Comparison of ENCODE assay signal across 22 cellular contexts in the genomic region with DNA sequence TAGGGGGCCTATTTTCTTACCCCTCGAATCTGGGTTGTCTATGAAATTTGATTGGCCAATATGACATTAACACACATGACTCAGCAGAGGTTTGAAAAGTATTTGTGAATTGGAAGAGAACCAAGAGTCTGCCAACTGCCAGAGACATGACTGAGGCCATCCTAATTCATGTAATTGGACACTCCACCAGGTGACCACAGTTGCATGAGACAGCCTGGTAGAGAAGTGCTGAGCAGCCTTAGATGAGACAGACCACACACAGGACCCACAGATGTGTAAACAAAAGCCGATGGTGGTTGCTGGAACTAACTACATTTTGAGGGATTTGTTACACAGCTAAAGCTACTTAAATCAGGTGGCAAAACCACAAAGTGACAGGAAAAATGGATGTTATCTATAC. TPM values are rescaled to one million over a fixed set of nuclear protein-coding genes. Genes with fewer than 3 reads are reported as not detected.
A peak's percentile ranks its signal among the peaks of the same experiment; 100 is the strongest.
DNase-seq lines count a peak whose midpoint lies in the region; ATAC-seq and TF ChIP-seq lines count a peak whose summit lies in the region.
"Had no signal": no experiment of that assay in that cellular context is flagged by ENCODE, and none has a peak within 500 bp of the region (broad histone marks: within the 10 kb centered on the region; RNA-seq: fewer than 3 reads in every experiment).

No MANE protein-coding gene starts in this region.

- POLR2A ChIA-PET in A673 (lab: Charles Lee; ENCODE audit: low non-redundant PET) = no interaction called here

- TF ChIP-seq CTCF in A673 (conservative IDR thresholded peaks at IDR 0.05; ENCODE audit: low read depth, low read length) (no peak), omental fat pad (IDR thresholded peaks at IDR 0.05) (no peak)

- no peak overlapping the region for H3K9ac ChIP-seq in GM23248

- H3K4me3 ChIP-seq in A673 (ENCODE audit: low read depth, low read length, poor library complexity, severe bottlenecking) (no peak overlapping the region), GM23248 (no peak overlapping the region)
- no peak overlapping the region for H3K4me3 ChIP-seq in effector memory CD4-positive, alpha-beta T cell (ENCODE audit: insufficient read depth, low read depth, low read length, poor library complexity, severe bottlenecking)
- H3K4me3 ChIP-seq: body of pancreas, coronary artery, left lung, Peyer's patch had no signal

- no peak overlapping the region for H2AFZ ChIP-seq in GM23248

- CTCF ChIA-PET in A673 (lab: Charles Lee) = no interaction called here

- DNase-seq in A673 (ENCODE audit: low spot score) (peak; percentile 5), GM23248 (peak; percentile 0), NCI-H1105 treated with DMSO at 0.1 percent for 48 hours (lab: John Stamatoyannopoulos, UW) (peak; percentile 5), SW480 (ENCODE audit: low spot score) (peak; percentile 33), omental fat pad (ENCODE audit: low spot score) (no peak), activated gamma-delta T cell (lab: John Stamatoyannopoulos, UW) (no peak)
- no peak for DNase-seq in effector memory CD4-positive, alpha-beta T cell
- DNase-seq: activated CD4-positive, alpha-beta T cell treated with anti-CD3 and anti-CD28 coated beads, Interleukin-2, amount 50 U/mL, for 1 hour; activated naive CD4-positive, alpha-beta T cell treated with anti-CD3 and anti-CD28 coated beads, Interleukin-2, amount 10 ng/mL, durations not matched to agents 7 days and 5 days; body of pancreas; CD8-positive, alpha-beta T cell; GF-D8; left lung; NCI-H1930; NCI-H524 treated with DMSO at 0.1 percent for 48 hours; occipital lobe; Peyer's patch; substantia nigra had no signal

- H3K36me3 ChIP-seq in A673 (ENCODE audit: insufficient read depth, low read length, poor library complexity, severe bottlenecking) (no peaks in the 10 kb centered on the region), GM23248 (ENCODE audit: low read depth) (no peaks in the 10 kb centered on the region)
- no peaks in the 10 kb centered on the region for H3K36me3 ChIP-seq in effector memory CD4-positive, alpha-beta T cell (ENCODE audit: control insufficient read depth, insufficient read depth, low read length)
- H3K36me3 ChIP-seq: left lung, Peyer's patch had no signal

- H4K20me1 ChIP-seq in GM23248 (ENCODE audit: insufficient read depth) = no peaks in the 10 kb centered on the region

- in situ Hi-C loops in GM23248 (cut with MboI) = no loop called here

- no peaks in the 10 kb centered on the region for H3K79me2 ChIP-seq in GM23248 (ENCODE audit: insufficient read depth)

- H3K4me1 ChIP-seq in A673 (ENCODE audit: insufficient read depth, low read length, poor library complexity, severe bottlenecking) (no peaks in the 10 kb centered on the region), GM23248 (ENCODE audit: insufficient read depth) (no peaks in the 10 kb centered on the region)
- no peaks in the 10 kb centered on the region for H3K4me1 ChIP-seq in effector memory CD4-positive, alpha-beta T cell (ENCODE audit: control insufficient read depth, insufficient read depth, low read length, poor library complexity, severe bottlenecking)
- H3K4me1 ChIP-seq: foreskin keratinocyte, left lung, Peyer's patch had no signal

- H3K9me3 ChIP-seq in A673 (ENCODE audit: low read depth, low read length, poor library complexity, severe bottlenecking) = no peaks in the 10 kb centered on the region
- H3K9me3 ChIP-seq in GM23248 (ENCODE audit: low read depth) = no peaks in the 10 kb centered on the region
- no peaks in the 10 kb centered on the region for H3K9me3 ChIP-seq in effector memory CD4-positive, alpha-beta T cell (ENCODE audit: control insufficient read depth, low read length)
- H3K9me3 ChIP-seq: body of pancreas, left lung, Peyer's patch had no signal

- ATAC-seq in omental fat pad (ENCODE audit: low FRiP score) (no peak), HG02763 (IDR thresholded peaks at IDR 0.05; ENCODE audit: unreplicated experiment) (no peak)
- ATAC-seq: body of pancreas; CD8-positive, alpha-beta T cell; foreskin keratinocyte; left lung had no signal

- H3K9me2 ChIP-seq in GM23248 (ENCODE audit: insufficient read depth) = no peaks in the 10 kb centered on the region

- intact Hi-C loops in A673 (cut with micrococcal nuclease; ENCODE audit: unreplicated experiment) = no loop called here

- no peaks in the 10 kb centered on the region for H3F3A ChIP-seq in GM23248 (ENCODE audit: insufficient read depth)

- H3K27ac ChIP-seq in A673 (ENCODE audit: low read depth, low read length, poor library complexity, severe bottlenecking) (no peak overlapping the region), GM23248 (no peak overlapping the region)
- no peak overlapping the region for H3K27ac ChIP-seq in effector memory CD4-positive, alpha-beta T cell (ENCODE audit: insufficient read depth, low read length, poor library complexity, severe bottlenecking)
- H3K27ac ChIP-seq: body of pancreas, coronary artery, foreskin keratinocyte, left lung, Peyer's patch had no signal

- no TSS peak for BruUV-seq in A673 (replicated peaks; lab: Mats Ljungman, UMichigan)

- peaks cover 13% of the 10 kb centered on the region for H3K27me3 ChIP-seq in A673 (replicated peaks; ENCODE audit: insufficient read depth, low read depth, low read length, poor library complexity)
- H3K27me3 ChIP-seq in GM23248 (replicated peaks; ENCODE audit: insufficient read depth) = no peaks in the 10 kb centered on the region
- H3K27me3 ChIP-seq in effector memory CD4-positive, alpha-beta T cell (replicated peaks; ENCODE audit: control insufficient read depth, insufficient read depth, low read length, poor library complexity, severe bottlenecking) = no peaks in the 10 kb centered on the region
- H3K27me3 ChIP-seq: body of pancreas, foreskin keratinocyte, left lung, Peyer's patch had no signal

- 4 to 6% methylated on average over 2 of the region's 2 CpGs for WGBS in GM23248 (ENCODE audit: low coverage in 1 of 2, low lambda C conversion rate in 2 of 2, missing lambda C conversion rate in 2 of 2), 2 experiments

- H3K4me2 ChIP-seq in GM23248 (ENCODE audit: unreplicated experiment) = no peak overlapping the region

RNA-seq across cellular contexts. Expression of gene MS4A5, which starts 0.9 kb away (rescaled TPM):
- total RNA-seq in A673 (2021) (not detected in 2 replicates), omental fat pad (not detected)
- total RNA-seq in GM23248 (2014; rRNA removed; shearing (Covaris generic)) = not detected in 2 replicates
- polyA plus RNA-seq in GM23248 (2016; fragmentation: Nextera tagmentation; extraction: Ambion mirVana) = not detected in 2 replicates
- total RNA-seq: body of pancreas; CD8-positive, alpha-beta T cell; endothelial cell of umbilical vein; foreskin keratinocyte; left lung; occipital lobe; Peyer's patch had no signal
- polyA plus RNA-seq: endothelial cell of umbilical vein, foreskin keratinocyte had no signal

RNA-seq across cellular contexts. Expression of gene MS4A1, which starts 27.1 kb away (rescaled TPM):
- not detected in 2 replicates for total RNA-seq in A673 (2021)
- not detected in 2 replicates for total RNA-seq in GM23248 (2014; rRNA removed; shearing (Covaris generic))
- polyA plus RNA-seq in GM23248 (2016; fragmentation: Nextera tagmentation; extraction: Ambion mirVana) = 0.13 and 0.20 TPM in 2 replicates
- 1 to 10 TPM in 3 of 4 donors, under 1 TPM in 1; 0.96 to 4.5 (median 2.3) TPM for total RNA-seq in omental fat pad
- total RNA-seq: body of pancreas, endothelial cell of umbilical vein, foreskin keratinocyte, occipital lobe had no signal
- polyA plus RNA-seq: endothelial cell of umbilical vein, foreskin keratinocyte had no signal

RNA-seq across cellular contexts. Expression of gene MS4A14, which starts 32.3 kb away (rescaled TPM):
- total RNA-seq in A673 (2021) (not detected in 2 replicates), omental fat pad (1 to 10 TPM; 1.4 to 9.9 (median 4.7) TPM)
- total RNA-seq in GM23248 (2014; rRNA removed; shearing (Covaris generic)) = not detected in 2 replicates
- not detected in 2 replicates for polyA plus RNA-seq in GM23248 (2016; fragmentation: Nextera tagmentation; extraction: Ambion mirVana)
- total RNA-seq: CD8-positive, alpha-beta T cell; endothelial cell of umbilical vein; foreskin keratinocyte; occipital lobe had no signal
- polyA plus RNA-seq: endothelial cell of umbilical vein, foreskin keratinocyte had no signal

RNA-seq across cellular contexts. Expression of gene MS4A7, which starts 50.2 kb away (rescaled TPM):
- total RNA-seq in A673 (2021) (not detected in 2 replicates), omental fat pad (100 to 1,000 TPM in 2 of 4 donors, 10 to 100 TPM in 2; 88.0 to 222 (median 103) TPM)
- total RNA-seq in GM23248 (2014; rRNA removed; shearing (Covaris generic)) = not detected in 2 replicates
- not detected in 2 replicates for polyA plus RNA-seq in GM23248 (2016; fragmentation: Nextera tagmentation; extraction: Ambion mirVana)
- total RNA-seq: CD8-positive, alpha-beta T cell; endothelial cell of umbilical vein; foreskin keratinocyte had no signal
- polyA plus RNA-seq: foreskin keratinocyte had no signal

Comparison
In these comparisons a context has a peak if more than half of its experiments do, and no peak if none do; other contexts are left out.
1. DNase-seq: peak in A673 (single experiment), GM23248 (single experiment), NCI-H1105 treated with DMSO at 0.1 percent for 48 hours (single experiment) and SW480 (single experiment); none in omental fat pad (single experiment), activated gamma-delta T cell (single experiment) and effector memory CD4-positive, alpha-beta T cell (0 of 3).